ENCODE assay signal across 1 cellular context in the genomic region with DNA sequence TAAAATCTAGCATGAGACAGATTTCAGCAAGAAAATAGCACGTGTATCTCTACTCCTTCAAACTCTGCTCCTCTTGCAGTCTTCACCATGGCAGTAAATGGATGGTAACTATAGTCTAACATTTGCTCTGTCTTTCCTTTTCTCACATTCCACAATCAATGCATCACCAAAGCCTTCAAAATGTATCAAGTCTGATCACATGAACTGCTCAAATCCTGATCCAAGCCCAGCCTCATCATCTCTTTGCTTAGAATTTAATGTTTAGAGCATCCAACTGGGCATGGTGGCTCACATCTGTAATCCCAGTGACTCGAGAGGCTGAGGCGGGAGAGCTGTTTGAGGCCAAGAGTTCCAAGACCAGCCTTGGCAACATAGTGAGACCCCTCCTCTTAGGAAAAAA.
TF ChIP-seq lines count a peak whose summit lies in the region.

No MANE protein-coding gene starts in this region.

TF ChIP-seq in endothelial cell of umbilical vein, 7 proteins besides CTCF, POLR2A, EP300 and RAD21:
- TF ChIP-seq MYC (IDR thresholded peaks at IDR 0.05; ENCODE audit: low read depth, low read length), result no peak
- TF ChIP-seq JUN (IDR thresholded peaks at IDR 0.05; ENCODE audit: borderline replicate concordance, insufficient read depth, insufficient read length, low read depth), result no peak
- TF ChIP-seq FOS (IDR thresholded peaks at IDR 0.05; ENCODE audit: borderline replicate concordance, insufficient read depth, low read length), result no peak
